10 cellular contexts compared by ENCODE assay signal in genomic region chr20:50513169-50514034, GRCh38. TPM values are rescaled to one million over a fixed set of nuclear protein-coding genes. Genes with fewer than 3 reads are reported as not detected.
DNase-seq lines count a peak whose midpoint lies in the region; ATAC-seq and TF ChIP-seq lines count a peak whose summit lies in the region.
"Had no signal": no experiment of that assay in that cellular context is flagged by ENCODE, and none has a peak within 500 bp of the region (broad histone marks: within the 10 kb centered on the region; RNA-seq: fewer than 3 reads in every experiment).

No MANE protein-coding gene starts in this region.

- in situ Hi-C loops in astrocyte of the spinal cord (cut with HindIII; ENCODE audit: low sequenced_read_pairs), result no loop called here

- peaks cover 38% of the 10 kb centered on the region for H4K20me1 ChIP-seq in GM23338 (replicated peaks; ENCODE audit: insufficient read depth)

- H3K27me3 ChIP-seq in lung (ENCODE audit: control insufficient read depth, insufficient read depth), result no peaks in the 10 kb centered on the region
- no peaks in the 10 kb centered on the region for H3K27me3 ChIP-seq in GM23338 (ENCODE audit: insufficient read depth)

- H3K27ac ChIP-seq in lung (ENCODE audit: low read depth in 1 of 2, low read length in 1 of 2), result peak overlapping the region; percentile 67 to 94
- peak overlapping the region; percentile 30 for H3K27ac ChIP-seq in urinary bladder (ENCODE audit: low read depth)
- no peak overlapping the region for H3K27ac ChIP-seq in GM23338 (ENCODE audit: low read depth)
- H3K27ac ChIP-seq: KMS-11 had no signal

- H3K4me3 ChIP-seq in astrocyte of the spinal cord (ENCODE audit: low read depth, low read length) (peak overlapping the region; percentile 98), lung (no peak overlapping the region), urinary bladder (ENCODE audit: low read depth, low read length) (no peak overlapping the region), GM23338 (no peak overlapping the region)

- DNase-seq in left ventricle myocardium superior (no peak), Right ventricle myocardium inferior (ENCODE audit: missing footprints) (no peak), astrocyte of the spinal cord (ENCODE audit: low read depth, low spot score) (peak; percentile 73), lung (ENCODE audit: low spot score) (no peak), GM23338 (ENCODE audit: low spot score) (no peak)
- no peak for DNase-seq in stimulated activated CD4-positive, alpha-beta T cell treated with anti-CD3 and anti-CD28 coated beads, Interleukin-1b, Interleukin-23, amount 100 ng/mL, for 48 hours
- DNase-seq: GDM1 had no signal

- H3K4me1 ChIP-seq in lung (ENCODE audit: control insufficient read depth in 2 of 2, insufficient read depth in 2 of 2, low read length in 2 of 2) (peaks cover 1 to 19% of the 10 kb centered on the region in 2 donors), urinary bladder (ENCODE audit: insufficient read depth) (peaks cover 2% of the 10 kb centered on the region), GM23338 (ENCODE audit: insufficient read depth) (peaks cover 17% of the 10 kb centered on the region)

- H3K9me3 Mint-ChIP-seq in GM23338, result no peaks in the 10 kb centered on the region

- H3K36me3 ChIP-seq in lung (ENCODE audit: control insufficient read depth in 2 of 2, insufficient read depth in 2 of 2, low read length in 2 of 2) (peaks cover 0 to 4% of the 10 kb centered on the region in 2 donors), urinary bladder (ENCODE audit: insufficient read depth) (no peaks in the 10 kb centered on the region), GM23338 (ENCODE audit: insufficient read depth) (no peaks in the 10 kb centered on the region)

- H3K79me2 ChIP-seq in GM23338 (replicated peaks; ENCODE audit: insufficient read depth), result peaks cover 79% of the 10 kb centered on the region

- H3K36me3 Mint-ChIP-seq in GM23338 (ENCODE audit: low read depth), result no peaks in the 10 kb centered on the region

- no peak for TF ChIP-seq CTCF in astrocyte of the spinal cord (IDR thresholded peaks at IDR 0.05; ENCODE audit: low read depth, low read length)
- TF ChIP-seq CTCF in lung (IDR thresholded peaks at IDR 0.05; ENCODE audit: control extremely low read depth, extremely low read depth), result no peak
- no peak for TF ChIP-seq CTCF in GM23338 (conservative IDR thresholded peaks at IDR 0.05; ENCODE audit: low read depth in 2 of 2)

- H3K4me1 Mint-ChIP-seq in GM23338, result peaks cover 22% of the 10 kb centered on the region

- ATAC-seq in left ventricle myocardium superior (peak; percentile 5), Right ventricle myocardium inferior (no peak), lung (ENCODE audit: insufficient read depth, low FRiP score) (no peak), GM23338 (no peak), GM21360 (IDR thresholded peaks at IDR 0.05; ENCODE audit: unreplicated experiment) (no peak)

- H3F3A ChIP-seq in GM23338 (replicated peaks; ENCODE audit: low read depth), result no peaks in the 10 kb centered on the region

- 49 to 66% methylated on average over 5 of the region's 5 CpGs for WGBS in lung, 2 donors
- WGBS in urinary bladder, result 62% methylated on average over 5 of the region's 5 CpGs

- peaks cover 5% of the 10 kb centered on the region for H3K27me3 Mint-ChIP-seq in GM23338 (ENCODE audit: insufficient read depth, low read depth, poor library complexity)

- H3K9me2 ChIP-seq in GM23338 (ENCODE audit: insufficient read depth), result no peaks in the 10 kb centered on the region

- intact Hi-C loops in left ventricle myocardium superior (cut with micrococcal nuclease) (loop anchor here (10.0 kb wide), 1 partner anchor 61 kb away; no protein-coding TSS in a partner anchor), Right ventricle myocardium inferior (cut with DNase I) (no loop called here)

- no peak overlapping the region for H3K4me2 ChIP-seq in GM23338
- H3K4me2 ChIP-seq: KMS-11 had no signal

- no peaks in the 10 kb centered on the region for H3K9me3 ChIP-seq in lung (ENCODE audit: control insufficient read depth in 2 of 2, insufficient read depth in 1 of 2, low read length in 1 of 2)

- no peak overlapping the region for H2AFZ ChIP-seq in GM23338

- no peak overlapping the region for H3K4me3 Mint-ChIP-seq in GM23338

- no peak overlapping the region for H3K27ac Mint-ChIP-seq in GM23338

TF ChIP-seq in GM23338, 12 proteins besides CTCF, POLR2A, EP300 and RAD21:
- TF ChIP-seq STAT1 (IDR thresholded peaks at IDR 0.05; ENCODE audit: unreplicated experiment), result no peak
- TF ChIP-seq NANOG (IDR thresholded peaks at IDR 0.05; ENCODE audit: borderline replicate concordance), result no peak
- no peak for TF ChIP-seq EZH2phosphoT487 (IDR thresholded peaks at IDR 0.05; ENCODE audit: unreplicated experiment)
- no peak for TF ChIP-seq CREB1 (CRISPR knock-in tag; IDR thresholded peaks at IDR 0.05; ENCODE audit: low read depth)
- TF ChIP-seq ZNF114 (CRISPR knock-in tag; IDR thresholded peaks at IDR 0.05), result no peak
- no peak for TF ChIP-seq ETS1 (IDR thresholded peaks at IDR 0.05)
- TF ChIP-seq JUNB (IDR thresholded peaks at IDR 0.05; ENCODE audit: unreplicated experiment), result no peak
TF ChIP-seq in GM23338: peak in this region for 0.

RNA-seq across cellular contexts. Expression of gene PTPN1, which starts 3.2 kb away (rescaled TPM):
- total RNA-seq in left ventricle myocardium superior, result 24.1 TPM
- 23.3 TPM for total RNA-seq in Right ventricle myocardium inferior
- total RNA-seq in lung, result 10 to 100 TPM; 51.4 to 80.4 TPM
- polyA plus RNA-seq in lung, result 10 to 100 TPM; 62.0 to 67.3 TPM
- 15.0 TPM for total RNA-seq in urinary bladder
- 26.4 TPM for polyA plus RNA-seq in urinary bladder
- 26.2 and 26.4 TPM in 2 replicates for total RNA-seq in GM23338 (2014; rRNA removed; shearing (Covaris generic))
- polyA plus RNA-seq in GM23338 (2016; fragmentation: Nextera tagmentation; extraction: Ambion mirVana), result 16.9 and 18.9 TPM in 2 replicates
